9 cellular contexts compared by ENCODE assay signal in the genomic region with DNA sequence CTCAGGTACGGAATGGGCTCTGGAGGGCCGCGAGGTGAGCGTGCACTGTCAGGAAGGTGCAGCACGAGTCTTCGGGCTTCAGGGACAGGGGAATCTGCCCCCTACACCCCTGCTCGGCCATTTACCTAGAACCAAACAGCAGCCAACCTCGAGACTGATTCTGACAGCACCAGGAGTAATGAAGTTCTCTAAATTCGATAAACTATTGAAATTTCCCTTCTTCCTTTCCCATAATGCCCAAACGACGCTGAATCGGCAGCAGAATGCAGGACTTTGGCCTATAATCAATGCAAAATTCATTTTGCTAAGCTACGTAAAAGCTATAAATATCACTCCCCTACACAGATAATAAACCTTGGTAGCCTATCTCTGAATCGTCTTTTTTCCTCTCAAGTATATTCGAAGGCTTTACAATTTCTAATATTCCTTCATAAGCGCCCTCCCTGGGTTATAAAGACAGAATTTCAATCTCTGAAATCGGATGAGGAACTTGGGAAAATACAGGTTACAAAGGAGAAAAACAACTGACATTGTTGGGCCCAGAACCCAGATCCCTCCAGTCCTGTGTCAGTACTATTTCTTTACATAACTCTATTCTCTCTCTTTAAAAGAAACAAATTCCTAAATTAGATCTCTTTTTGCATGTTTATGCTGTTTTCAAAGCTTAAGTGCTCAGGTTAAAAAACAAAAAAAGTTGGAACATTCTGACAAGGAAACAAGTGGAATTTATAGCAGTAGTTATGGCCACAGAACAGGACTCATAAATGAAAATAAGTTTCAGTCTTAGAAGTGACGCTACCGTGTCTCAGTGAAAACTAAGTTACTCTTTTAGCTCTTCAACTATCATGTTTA.
DNase-seq lines count a peak whose midpoint lies in the region; ATAC-seq, FAIRE-seq and TF ChIP-seq lines count a peak whose summit lies in the region.
"Had no signal": no experiment of that assay in that cellular context is flagged by ENCODE, and none has a peak within 500 bp of the region (broad histone marks: within the 10 kb centered on the region; RNA-seq: fewer than 3 reads in every experiment).

No MANE protein-coding gene starts in this region.

- H3K27ac Mint-ChIP-seq in activated T-helper 17 cell treated with anti-CD3 and anti-CD28 coated beads, Interleukin-2, amount 50 U/mL, for 72 hours = peak overlapping the region; percentile 92
- peak overlapping the region; percentile 85 for H3K27ac Mint-ChIP-seq in stimulated activated memory B cell treated with anti-CD40 and anti-IgM and Interleukin-4, amounts not matched to agents 10 μg/mL and 1 μg/mL and 100 μg/mL, for 72 hours

- H3K9me3 ChIP-seq in iPS-15b (ENCODE audit: control insufficient read depth, insufficient read depth, low read length) = no peaks in the 10 kb centered on the region

- H3K4me3 ChIP-seq in GM12865 (ENCODE audit: low read depth, low read length) = peak overlapping the region; percentile 74
- peak overlapping the region; percentile 93 for H3K4me3 ChIP-seq in iPS-15b (ENCODE audit: low read depth, low read length)

- H3K9ac ChIP-seq in iPS-15b (ENCODE audit: low read depth, low read length) = peak overlapping the region; percentile 48

- no peaks in the 10 kb centered on the region for H3K9me3 Mint-ChIP-seq in activated T-helper 17 cell treated with anti-CD3 and anti-CD28 coated beads, Interleukin-2, amount 50 U/mL, for 72 hours
- no peaks in the 10 kb centered on the region for H3K9me3 Mint-ChIP-seq in stimulated activated memory B cell treated with anti-CD40 and anti-IgM and Interleukin-4, amounts not matched to agents 10 μg/mL and 1 μg/mL and 100 μg/mL, for 72 hours

- peaks cover 9% of the 10 kb centered on the region for H3K4me1 ChIP-seq in iPS-15b (ENCODE audit: control insufficient read depth, insufficient read depth, low read length)

- peak; percentile 41 for ATAC-seq in HG02938 (IDR thresholded peaks at IDR 0.05; ENCODE audit: unreplicated experiment)
- no peak for ATAC-seq in activated T-helper 17 cell treated with anti-CD3 and anti-CD28 coated beads, Interleukin-2, amount 50 U/mL, for 72 hours (replicated peaks)
- ATAC-seq in stimulated activated memory B cell treated with anti-CD40 and anti-IgM and Interleukin-4, amounts not matched to agents 10 μg/mL and 1 μg/mL and 100 μg/mL, for 72 hours = peak; percentile 58
- no peak for ATAC-seq in HG03095 (IDR thresholded peaks at IDR 0.05; ENCODE audit: unreplicated experiment)

- DNase-seq in GM12865 (ENCODE audit: low read depth) = no peak
- DNase-seq in stimulated activated CD4-positive, alpha-beta T cell treated with anti-CD3 and anti-CD28 coated beads, Interleukin-2, amount 100 ng/mL, for 24 hours = no peak
- no peak for DNase-seq in urothelium cell line (ENCODE audit: low spot score)

- no peaks in the 10 kb centered on the region for H3K36me3 ChIP-seq in iPS-15b (ENCODE audit: control insufficient read depth, insufficient read depth, low read length)

- peaks cover 16% of the 10 kb centered on the region for H3K36me3 Mint-ChIP-seq in activated T-helper 17 cell treated with anti-CD3 and anti-CD28 coated beads, Interleukin-2, amount 50 U/mL, for 72 hours (ENCODE audit: low read depth)
- H3K36me3 Mint-ChIP-seq in stimulated activated memory B cell treated with anti-CD40 and anti-IgM and Interleukin-4, amounts not matched to agents 10 μg/mL and 1 μg/mL and 100 μg/mL, for 72 hours = no peaks in the 10 kb centered on the region

- H3K4me3 Mint-ChIP-seq in activated T-helper 17 cell treated with anti-CD3 and anti-CD28 coated beads, Interleukin-2, amount 50 U/mL, for 72 hours = peak overlapping the region; percentile 90
- peak overlapping the region; percentile 90 for H3K4me3 Mint-ChIP-seq in stimulated activated memory B cell treated with anti-CD40 and anti-IgM and Interleukin-4, amounts not matched to agents 10 μg/mL and 1 μg/mL and 100 μg/mL, for 72 hours

- TF ChIP-seq CTCF in GM12865 (IDR thresholded peaks at IDR 0.05; ENCODE audit: insufficient read depth, low read depth, low read length, missing control alignments) = no peak

- peaks cover 52% of the 10 kb centered on the region for H3K4me1 Mint-ChIP-seq in activated T-helper 17 cell treated with anti-CD3 and anti-CD28 coated beads, Interleukin-2, amount 50 U/mL, for 72 hours
- peaks cover 51% of the 10 kb centered on the region for H3K4me1 Mint-ChIP-seq in stimulated activated memory B cell treated with anti-CD40 and anti-IgM and Interleukin-4, amounts not matched to agents 10 μg/mL and 1 μg/mL and 100 μg/mL, for 72 hours

- no peaks in the 10 kb centered on the region for H3K27me3 Mint-ChIP-seq in activated T-helper 17 cell treated with anti-CD3 and anti-CD28 coated beads, Interleukin-2, amount 50 U/mL, for 72 hours
- no peaks in the 10 kb centered on the region for H3K27me3 Mint-ChIP-seq in stimulated activated memory B cell treated with anti-CD40 and anti-IgM and Interleukin-4, amounts not matched to agents 10 μg/mL and 1 μg/mL and 100 μg/mL, for 72 hours

- no peaks in the 10 kb centered on the region for H3K27me3 ChIP-seq in iPS-15b (ENCODE audit: control insufficient read depth, insufficient read depth, low read length)

- FAIRE-seq in urothelium cell line (lab: Jason Lieb, UNC) = no peak
- FAIRE-seq: TTC549 had no signal

Comparison
In these comparisons a context has a peak if more than half of its experiments do, and no peak if none do; other contexts are left out.
1. ATAC-seq: peak in HG02938 (single experiment) and stimulated activated memory B cell treated with anti-CD40 and anti-IgM and Interleukin-4, amounts not matched to agents 10 μg/mL and 1 μg/mL and 100 μg/mL, for 72 hours (single experiment); none in activated T-helper 17 cell treated with anti-CD3 and anti-CD28 coated beads, Interleukin-2, amount 50 U/mL, for 72 hours (single experiment) and HG03095 (single experiment).